30 cellular contexts compared by ENCODE assay signal in genomic region chr10:117681104-117681503, GRCh38.
"Had no signal": no experiment of that assay in that cellular context is flagged by ENCODE, and none has a peak within 500 bp of the region (broad histone marks: within the 10 kb centered on the region; RNA-seq: fewer than 3 reads in every experiment).

No MANE protein-coding gene starts in this region.

- H3K36me3 Mint-ChIP-seq: naive thymus-derived CD4-positive, alpha-beta T cell; natural killer cell; stimulated activated memory B cell treated with anti-CD40 and anti-IgM and Interleukin-4, amounts not matched to agents 10 μg/mL and 1 μg/mL and 100 μg/mL, for 72 hours; type B pancreatic cell had no signal

- H3K4me3 ChIP-seq: pancreas, prostate gland, skin epidermis, smooth muscle cell, spleen, suprapubic skin, testis, tibial artery, transverse colon, upper lobe of right lung, uterus had no signal

- H3K4me1 Mint-ChIP-seq: natural killer cell; neural crest cell; stimulated activated memory B cell treated with anti-CD40 and anti-IgM and Interleukin-4, amounts not matched to agents 10 μg/mL and 1 μg/mL and 100 μg/mL, for 72 hours; stimulated activated naive CD8-positive, alpha-beta T cell treated with anti-CD3 and anti-CD28 coated beads, Interleukin-15, amount 100 ng/mL, for 72 hours had no signal

- H3K27ac ChIP-seq: neutrophil, pancreas, prostate gland, skin epidermis, spleen, suprapubic skin, testis, tibial artery, transverse colon, upper lobe of right lung, uterus had no signal

- DNase-seq: naive thymus-derived CD4-positive, alpha-beta T cell; natural killer cell; nephron progenitor cell; nucleus accumbens; pancreas; right cardiac atrium; spleen; stimulated activated CD4-positive, alpha-beta T cell treated with anti-CD3 and anti-CD28 coated beads, Interleukin-12 subunit alpha, Interleukin-12 subunit beta, amount 100 ng/mL, for 4 hours; stimulated activated CD4-positive, alpha-beta T cell treated with anti-CD3 and anti-CD28 coated beads, Interleukin-1b, Interleukin-23, amount 100 ng/mL, for 48 hours; stimulated activated CD4-positive, alpha-beta T cell treated with anti-CD3 and anti-CD28 coated beads, Interleukin-4, amount 100 ng/mL, for 1 hour; stimulated activated CD4-positive, alpha-beta T cell treated with anti-CD3 and anti-CD28 coated beads, Interleukin-4, amount 100 ng/mL, for 4 hours; stimulated activated CD8-positive, alpha-beta memory T cell treated with anti-CD3 and anti-CD28 coated beads, Interleukin-4, amount 100 ng/mL, for 48 hours; stimulated activated naive CD4-positive, alpha-beta T cell; stimulated activated naive CD8-positive, alpha-beta T cell treated with anti-CD3 and anti-CD28 coated beads, Interleukin-15, amount 100 ng/mL, for 72 hours; stimulated activated naive CD8-positive, alpha-beta T cell treated with anti-CD3 and anti-CD28 coated beads, Interleukin-15, Interleukin-2, amounts not matched to agents 100 U/mL and 50 U/mL, for 24 hours; substantia nigra; testis; tibial artery; transverse colon; upper lobe of right lung; uterus had no signal

- H3K4me3 Mint-ChIP-seq: naive thymus-derived CD4-positive, alpha-beta T cell; natural killer cell; nephron progenitor cell; neural crest cell; stimulated activated memory B cell treated with anti-CD40 and anti-IgM and Interleukin-4, amounts not matched to agents 10 μg/mL and 1 μg/mL and 100 μg/mL, for 72 hours; stimulated activated naive CD8-positive, alpha-beta T cell treated with anti-CD3 and anti-CD28 coated beads, Interleukin-15, amount 100 ng/mL, for 72 hours; type B pancreatic cell had no signal

- H3K9me3 Mint-ChIP-seq: natural killer cell; nephron progenitor cell; neural crest cell; stimulated activated memory B cell treated with anti-CD40 and anti-IgM and Interleukin-4, amounts not matched to agents 10 μg/mL and 1 μg/mL and 100 μg/mL, for 72 hours; type B pancreatic cell had no signal

- FAIRE-seq: pancreas had no signal

- ATAC-seq: naive thymus-derived CD4-positive, alpha-beta T cell; natural killer cell; pancreas; right cardiac atrium; sciatic nerve; stimulated activated memory B cell treated with anti-CD40 and anti-IgM and Interleukin-4, amounts not matched to agents 10 μg/mL and 1 μg/mL and 100 μg/mL, for 72 hours; stimulated activated naive CD8-positive, alpha-beta T cell treated with anti-CD3 and anti-CD28 coated beads, Interleukin-15, amount 100 ng/mL, for 72 hours; stimulated activated naive CD8-positive, alpha-beta T cell treated with anti-CD3 and anti-CD28 coated beads, Interleukin-15, Interleukin-2, amounts not matched to agents 100 U/mL and 50 U/mL, for 24 hours; upper lobe of right lung had no signal

- H3K27ac Mint-ChIP-seq: naive thymus-derived CD4-positive, alpha-beta T cell; natural killer cell; nephron progenitor cell; stimulated activated memory B cell treated with anti-CD40 and anti-IgM and Interleukin-4, amounts not matched to agents 10 μg/mL and 1 μg/mL and 100 μg/mL, for 72 hours; stimulated activated naive CD8-positive, alpha-beta T cell treated with anti-CD3 and anti-CD28 coated beads, Interleukin-15, amount 100 ng/mL, for 72 hours; type B pancreatic cell had no signal
